Comparison of ENCODE assay signal across 10 cellular contexts in the genomic region with DNA sequence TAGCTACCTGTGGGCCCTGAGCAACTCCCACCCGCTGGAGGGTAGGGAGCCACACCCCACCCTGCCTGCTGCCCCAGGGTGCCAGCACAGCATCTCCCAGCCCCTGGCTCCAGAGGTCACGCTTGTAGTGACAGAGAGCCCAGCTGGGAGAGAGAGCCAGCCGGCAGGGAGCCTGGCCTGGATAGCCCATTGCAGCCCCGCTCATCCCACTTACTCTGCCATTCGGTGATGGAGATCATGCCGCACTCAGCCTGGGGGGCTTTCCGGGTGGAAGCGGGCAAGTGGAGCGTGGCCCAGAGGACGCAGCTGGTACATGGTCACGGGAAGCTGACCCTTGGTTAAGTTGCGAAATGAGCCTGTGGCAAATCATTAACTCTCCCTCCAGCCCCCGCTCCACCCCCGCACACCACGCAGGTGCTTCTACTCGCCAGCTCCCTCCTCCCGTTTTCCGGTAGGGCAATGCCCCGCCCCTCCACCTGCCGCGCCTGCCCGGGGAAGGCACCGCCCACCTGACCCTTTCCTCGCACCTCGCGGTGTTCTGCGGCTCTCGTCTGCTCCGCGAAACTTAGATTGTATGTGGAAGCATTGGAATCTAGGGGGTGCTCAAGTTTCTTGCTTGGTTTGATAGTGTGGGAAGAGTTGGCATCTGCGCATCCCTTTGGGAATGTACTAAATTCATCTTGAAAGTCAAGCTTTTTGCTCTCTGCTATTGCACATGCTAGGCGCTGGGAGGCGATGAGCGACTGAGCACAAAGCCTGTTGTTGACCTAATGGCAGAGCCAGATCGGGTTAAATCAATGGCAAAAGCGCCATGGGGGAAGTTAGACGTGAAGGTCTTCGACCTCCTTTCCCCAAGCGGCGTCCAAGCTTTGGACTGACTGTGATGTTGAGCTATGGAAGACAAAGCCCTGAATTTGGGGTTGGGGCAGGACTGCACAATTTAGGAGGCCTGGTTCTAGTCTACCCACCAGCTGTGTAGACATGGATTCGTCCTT. TPM values are rescaled to one million over a fixed set of nuclear protein-coding genes. Genes with fewer than 3 reads are reported as not detected.
DNase-seq lines count a peak whose midpoint lies in the region; ATAC-seq, FAIRE-seq and TF ChIP-seq lines count a peak whose summit lies in the region.
"Had no signal": no experiment of that assay in that cellular context is flagged by ENCODE, and none has a peak within 500 bp of the region (broad histone marks: within the 10 kb centered on the region; RNA-seq: fewer than 3 reads in every experiment).

A gene with protein sequence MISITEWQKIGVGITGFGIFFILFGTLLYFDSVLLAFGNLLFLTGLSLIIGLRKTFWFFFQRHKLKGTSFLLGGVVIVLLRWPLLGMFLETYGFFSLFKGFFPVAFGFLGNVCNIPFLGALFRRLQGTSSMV (minus strand): TSS at position 321 of the 995 bp plus-strand sequence. CDS start 82 bp downstream, at position 239.

- SMC1A ChIA-PET in GM12878 (lab: Charles Lee; ENCODE audit: uncharacterized antibody, unreplicated experiment), result interaction anchor here (0.8 to 2.8 kb wide), 11 partner anchors 8 to 196 kb away, joined by 3 to 28 read pairs (median 4); a partner anchor contains a TSS

- 0 out of 4 replicates have a peak, but pooled peaks of 1 of the 2 experiments have one; percentile 21 for TF ChIP-seq EP300 in GM12878 (IDR thresholded peaks at IDR 0.05; ENCODE audit: borderline replicate concordance in 1 of 2, control insufficient read depth in 1 of 2, low read depth in 2 of 2, low read length in 2 of 2)

- WGBS in GM12878 (ENCODE audit: insufficient coverage, insufficient replicate concordance, low lambda C conversion rate, missing lambda C conversion rate), result 32% methylated on average over 35 of the region's 41 CpGs
- 14% methylated on average over 32 of the region's 41 CpGs for WGBS in hepatocyte (ENCODE audit: low lambda C conversion rate, missing lambda C conversion rate)

- POLR2A ChIA-PET in GM12878 (lab: Charles Lee), result no interaction called here

- in situ Hi-C loops in GM12878 (cut with MboI), result no loop called here

- H3K27me3 ChIP-seq in GM12878 (replicated peaks in 1 of 2; ENCODE audit: control insufficient read depth in 2 of 2, insufficient read depth in 2 of 2, low read length in 1 of 2) (peaks cover 0 to 2% of the 10 kb centered on the region in 2 experiments; a peak in 1 of 4 replicates), hepatocyte (no peaks in the 10 kb centered on the region)

- no peak within 1 kb of the TSS for H3K27ac ChIP-seq in GM12878 (ENCODE audit: control insufficient read depth, insufficient read depth)
- H3K27ac ChIP-seq in hepatocyte, result peak within 1 kb of the TSS; percentile 86
- H3K27ac ChIP-seq: neutrophil had no signal

- peak; percentile 22 to 26 (median 25); a peak in 4 of 6 replicates for TF ChIP-seq CTCF in GM12878 (IDR thresholded peaks at IDR 0.05 in 2 of 3, conservative IDR thresholded peaks at IDR 0.05 in 1 of 3; ENCODE audit: control insufficient read depth in 2 of 3, extremely low read depth in 1 of 3, insufficient read depth in 1 of 3, low read depth in 3 of 3, low read length in 3 of 3)
- TF ChIP-seq CTCF in hepatocyte (IDR thresholded peaks at IDR 0.05; ENCODE audit: poor library complexity), result peak; percentile 77

- no peak within 1 kb of the TSS for H3K9ac ChIP-seq in GM12878 (ENCODE audit: control insufficient read depth, insufficient read depth, low read length)

- peak; percentile 78 for ATAC-seq in SK-N-SH treated with all-trans-retinoic acid at 6 μM for 48 hours
- peak; percentile 84 for ATAC-seq in GM12878
- ATAC-seq in GM19455 (IDR thresholded peaks at IDR 0.05; ENCODE audit: unreplicated experiment), result no peak

- no TSS peak for BruUV-seq in GM12878 (replicated peaks; lab: Mats Ljungman, UMichigan)

- H3K4me1 ChIP-seq in GM12878 (ENCODE audit: control insufficient read depth, insufficient read depth, low read length) (no peaks in the 10 kb centered on the region), hepatocyte (ENCODE audit: insufficient read depth) (no peaks in the 10 kb centered on the region)

- no peak within 1 kb of the TSS for H3K4me3 ChIP-seq in GM12878
- H3K4me3 ChIP-seq in hepatocyte, result peak within 1 kb of the TSS; percentile 32

- FAIRE-seq in GM12878 (lab: Jason Lieb, UNC), result no peak

- TF ChIP-seq RAD21 in GM12878 (IDR thresholded peaks at IDR 0.05; ENCODE audit: insufficient read depth, low read depth, low read length), result peak; percentile 25; the same call in 1 of the 2 replicates

- H3K9me3 ChIP-seq in GM12878 (replicated peaks; ENCODE audit: control insufficient read depth, insufficient read depth, low read length), result no peaks in the 10 kb centered on the region
- H3K9me3 ChIP-seq in hepatocyte (ENCODE audit: low read depth), result no peaks in the 10 kb centered on the region
- H3K9me3 ChIP-seq: neutrophil had no signal

- CTCF ChIA-PET in GM12878 (lab: Yijun Ruan, JAX), result interaction anchor here (0.8 to 5.2 kb wide), 15 partner anchors 8 to 284 kb away, joined by 3 to 30 read pairs (median 5); a partner anchor contains a TSS

- RAD21 ChIA-PET in GM12878 (lab: Charles Lee; ENCODE audit: unreplicated experiment), result interaction anchor here (0.7 to 2.4 kb wide), 8 partner anchors 100 to 193 kb away, joined by 3 to 26 read pairs (median 4); a partner anchor contains a TSS

- H4K20me1 ChIP-seq in GM12878 (ENCODE audit: control insufficient read depth, insufficient read depth) (no peaks in the 10 kb centered on the region; the same call in 1 of the 2 replicates), hepatocyte (ENCODE audit: insufficient read depth, poor library complexity, severe bottlenecking) (no peaks in the 10 kb centered on the region)

- no peaks in the 10 kb centered on the region for H3K36me3 ChIP-seq in GM12878 (ENCODE audit: control insufficient read depth in 2 of 2, insufficient read depth in 2 of 2, low read length in 1 of 2)
- no peaks in the 10 kb centered on the region for H3K36me3 ChIP-seq in hepatocyte (replicated peaks; ENCODE audit: insufficient read depth, low read depth)
- H3K36me3 ChIP-seq: neutrophil had no signal

- intact Hi-C loops in GM12878 (cut with micrococcal nuclease; ENCODE audit: unreplicated experiment), result no loop called here

- H3K4me2 ChIP-seq in GM12878 (ENCODE audit: control insufficient read depth, insufficient read depth) (no peak within 1 kb of the TSS), hepatocyte (peak within 1 kb of the TSS; percentile 78)

- H3K79me2 ChIP-seq in GM12878 (ENCODE audit: control insufficient read depth, insufficient read depth, low read length), result no peaks in the 10 kb centered on the region
- H3K79me2 ChIP-seq in hepatocyte, result peaks cover 21% of the 10 kb centered on the region

- no peaks in the 10 kb centered on the region for H3K9me2 ChIP-seq in hepatocyte (replicated peaks; ENCODE audit: insufficient read depth)

- TF ChIP-seq POLR2A in GM12878 (IDR thresholded peaks at IDR 0.05; ENCODE audit: low read depth, low read length), result no peak

- peak; percentile 63 for DNase-seq in NCI-H82 (lab: John Stamatoyannopoulos, UW)
- no peak for DNase-seq in NCI-H82 treated with DMSO at 0.1 percent for 48 hours (lab: John Stamatoyannopoulos, UW; ENCODE audit: unreplicated experiment)
- peak; percentile 49 for DNase-seq in HS-27A (ENCODE audit: low read depth)
- peak; percentile 28 for DNase-seq in GM12878 (ENCODE audit: low read depth, low spot score)
- DNase-seq in hepatocyte (ENCODE audit: low spot score), result peak; percentile 92
- peak; percentile 32 for DNase-seq in pulmonary artery endothelial cell (ENCODE audit: low read depth, low spot score)
- DNase-seq: DND-41 had no signal

- H2AFZ ChIP-seq in GM12878 (ENCODE audit: control insufficient read depth, low read depth, low read length) (no peak within 1 kb of the TSS), hepatocyte (peak within 1 kb of the TSS; percentile 32)

TF ChIP-seq in SK-N-SH treated with all-trans-retinoic acid at 6 μM for 48 hours, 23 proteins besides CTCF, POLR2A, EP300 and RAD21 (continues in another document):
- TF ChIP-seq GLIS3 (CRISPR knock-in tag; IDR thresholded peaks at IDR 0.05) (no peak), PPARA (CRISPR knock-in tag; IDR thresholded peaks at IDR 0.05; ENCODE audit: borderline replicate concordance) (no peak), ZNF565 (CRISPR knock-in tag; conservative IDR thresholded peaks at IDR 0.05; ENCODE audit: low read depth) (no peak)

TF ChIP-seq in GM12878, 131 proteins besides CTCF, POLR2A, EP300 and RAD21 (continues in another document):
- TF ChIP-seq DPF2 (IDR thresholded peaks at IDR 0.05) (peak; percentile 87), IKZF1 (conservative IDR thresholded peaks at IDR 0.05) (peak; percentile 86), TCF3 (IDR thresholded peaks at IDR 0.05; ENCODE audit: borderline replicate concordance, insufficient read depth, low read depth, low read length) (0 out of 2 replicates have a peak, but pooled peaks have one; percentile 41), BCL11A (IDR thresholded peaks at IDR 0.05; ENCODE audit: low read depth, low read length) (0 out of 2 replicates have a peak, but pooled peaks have one; percentile 6), BHLHE40 (IDR thresholded peaks at IDR 0.05; ENCODE audit: borderline replicate concordance in 1 of 2, low read depth in 2 of 2, low read length in 1 of 2) (peak; percentile 30 to 79; a peak in 3 of 4 replicates), EGR1 (IDR thresholded peaks at IDR 0.05; ENCODE audit: borderline replicate concordance in 1 of 2, low read depth in 2 of 2, low read length in 2 of 2) (peak in 1 of 2 experiments; percentile 64; a peak in 2 of 3 replicates)

RNA-seq across cellular contexts. Expression of the gene that starts here (rescaled TPM):
- not detected in 2 replicates for total RNA-seq in GM12878 (2013; cell fraction: nucleolus; rRNA removed)
- total RNA-seq in GM12878 (2014; rRNA removed), result not detected in 2 replicates
- not detected in 2 replicates for total RNA-seq in GM12878 (2014; rRNA removed; fragmentation: Illumina TruSeq; extraction: Trizol)
- not detected in 2 replicates for total RNA-seq in GM12878 (2021)
- not detected for polyA plus RNA-seq in GM12878 (2011; ENCODE audit: low read depth)
- 0.46 and 0.68 TPM in 2 replicates for polyA plus RNA-seq in GM12878 (2011; rRNA removed)
- polyA plus RNA-seq in GM12878 (2011; cell fraction: cytosol; rRNA removed), result 0.67 and 1.4 TPM in 2 replicates
- 0.16 and 1.2 TPM in 2 replicates for polyA plus RNA-seq in GM12878 (2011; cell fraction: nucleus; rRNA removed)
- 0.19 TPM in 1 of 2 replicates, not detected in the other for polyA plus RNA-seq in GM12878 (2012)
- 0.65 TPM in 1 of 2 replicates, not detected in the other for polyA plus RNA-seq in GM12878 (2014; fragmentation: Illumina TruSeq; extraction: Trizol)
- polyA plus RNA-seq in GM12878 (2014; fragmentation: Nextera tagmentation; extraction: Ambion mirVana), result under 1 TPM in 1 of 2 experiments, not detected in 1; 0.09 TPM
- polyA plus RNA-seq in GM12878 (2014; rRNA removed), result not detected in 2 replicates
- not detected for polyA plus RNA-seq in GM12878 (2016; fragmentation: Nextera tagmentation; extraction: Ambion mirVana)
- polyA minus RNA-seq in GM12878 (2011; rRNA and poly(A)+ RNA removed), result 0.29 and 0.77 TPM in 2 replicates
- not detected in 2 replicates for polyA minus RNA-seq in GM12878 (2011; cell fraction: cytosol; rRNA and poly(A)+ RNA removed)
- polyA minus RNA-seq in GM12878 (2011; cell fraction: nucleus; rRNA and poly(A)+ RNA removed), result not detected in 2 replicates
- total RNA-seq in hepatocyte, result 13.6 and 26.6 TPM in 2 replicates
- 34.7 and 36.0 TPM in 2 replicates for polyA plus RNA-seq in hepatocyte
- not detected in 2 replicates for total RNA-seq in pulmonary artery endothelial cell

Comparison
In these comparisons a context has a peak if more than half of its experiments do, and no peak if none do; other contexts are left out.
1. RNA of the gene that starts here (total RNA-seq): 13.6 to 26.6 TPM in hepatocyte; not detected in GM12878 and not detected in pulmonary artery endothelial cell; every median in the first group is over 10 times any median in the second.
2. RNA of the gene that starts here (polyA plus RNA-seq): 34.7 to 36.0 TPM in hepatocyte; 0.09 to 1.4 TPM in GM12878; every median in the first group is over 10 times any median in the second.
3. Peak in DNase-seq in pulmonary artery endothelial cell; RNA of the gene not detected or under 1 TPM.